In genomic region chr11:95789506-95790122, GRCh38 we compare ENCODE assay signal across 8 cellular contexts. TPM values are rescaled to one million over a fixed set of nuclear protein-coding genes. Genes with fewer than 3 reads are reported as not detected.
DNase-seq lines count a peak whose midpoint lies in the region; ATAC-seq and TF ChIP-seq lines count a peak whose summit lies in the region.

Gene FAM76B, minus strand, starts transcription at chr11:95789782. Its CDS starts 304 bp downstream, at chr11:95789478.

- no peaks in the 10 kb centered on the region for H3K4me1 ChIP-seq in colonic mucosa

- peaks cover 57% of the 10 kb centered on the region for H3K36me3 Mint-ChIP-seq in activated CD4-positive, alpha-beta T cell treated with anti-CD3 and anti-CD28 coated beads, Interleukin-2, amount 10 ng/mL, durations not matched to agents 24 days and 14 days (ENCODE audit: low read depth)

- TF ChIP-seq CTCF in BJ (IDR thresholded peaks at IDR 0.05; ENCODE audit: insufficient read depth, low read depth, low read length) (no peak), colonic mucosa (IDR thresholded peaks at IDR 0.05) (no peak)

- peak within 1 kb of the TSS; percentile 84 to 86 for H3K9ac ChIP-seq in colonic mucosa (ENCODE audit: low read depth in 2 of 2, low read length in 2 of 2)

- H3K4me3 Mint-ChIP-seq in activated CD4-positive, alpha-beta T cell treated with anti-CD3 and anti-CD28 coated beads, Interleukin-2, amount 10 ng/mL, durations not matched to agents 24 days and 14 days, result peak within 1 kb of the TSS; percentile 98

- intact Hi-C loops in activated CD4-positive, alpha-beta T cell treated with anti-CD3 and anti-CD28 coated beads, Interleukin-2, amount 10 ng/mL, durations not matched to agents 24 days and 14 days (cut with micrococcal nuclease), result loop anchor here (1.0 to 2.0 kb wide), 11 partner anchors 74 to 816 kb away; partner anchors contain the start of genes CWC15, ENDOD1, JRKL and KDM4D
- intact Hi-C loops in colonic mucosa (cut with DNase I), result loop anchor here (10.0 kb wide), 1 partner anchor 815 kb away; the partner anchor contains the start of genes CWC15 and KDM4D

- no peaks in the 10 kb centered on the region for H3K27me3 Mint-ChIP-seq in activated CD4-positive, alpha-beta T cell treated with anti-CD3 and anti-CD28 coated beads, Interleukin-2, amount 10 ng/mL, durations not matched to agents 24 days and 14 days

- POLR2A ChIA-PET in BJ (lab: Charles Lee), result no interaction called here

- CTCF ChIA-PET in BJ (lab: Yijun Ruan, JAX), result interaction anchor here (0.6 to 3.4 kb wide), 6 partner anchors 10 to 1235 kb away, joined by 3 to 10 read pairs (median 5); no protein-coding TSS in a partner anchor

- ATAC-seq in GM19324 (IDR thresholded peaks at IDR 0.05; ENCODE audit: low FRiP score, unreplicated experiment) (peak; percentile 82), HG03469 (IDR thresholded peaks at IDR 0.05; ENCODE audit: unreplicated experiment) (peak; percentile 59)

- H3K4me3 ChIP-seq in BJ (ENCODE audit: low read depth, low read length), result peak within 1 kb of the TSS; percentile 88
- H3K4me3 ChIP-seq in colonic mucosa, result peak within 1 kb of the TSS; percentile 91

- H3K36me3 ChIP-seq in BJ (ENCODE audit: control insufficient read depth, insufficient read depth, low read length), result no peaks in the 10 kb centered on the region
- H3K36me3 ChIP-seq in colonic mucosa, result no peaks in the 10 kb centered on the region

- H3K27ac ChIP-seq in colonic mucosa (peak within 1 kb of the TSS; percentile 96), layer of hippocampus (ENCODE audit: low read depth, low read length) (peak within 1 kb of the TSS; percentile 99)

- H3K4me1 Mint-ChIP-seq in activated CD4-positive, alpha-beta T cell treated with anti-CD3 and anti-CD28 coated beads, Interleukin-2, amount 10 ng/mL, durations not matched to agents 24 days and 14 days, result peaks cover 47% of the 10 kb centered on the region

- no peaks in the 10 kb centered on the region for H3K9me3 ChIP-seq in colonic mucosa

- H3K27ac Mint-ChIP-seq in activated CD4-positive, alpha-beta T cell treated with anti-CD3 and anti-CD28 coated beads, Interleukin-2, amount 10 ng/mL, durations not matched to agents 24 days and 14 days, result peak within 1 kb of the TSS; percentile 100

- DNase-seq in BJ (ENCODE audit: low read depth), result peak; percentile 92
- DNase-seq in NCI-H526 treated with DMSO at 0.1 percent for 48 hours (lab: John Stamatoyannopoulos, UW), result peak; percentile 99
- peak; percentile 99 for DNase-seq in activated CD4-positive, alpha-beta T cell treated with anti-CD3 and anti-CD28 coated beads, Interleukin-2, amount 10 ng/mL, durations not matched to agents 24 days and 14 days
- peak; percentile 97 for DNase-seq in colonic mucosa
- DNase-seq in stimulated activated CD4-positive, alpha-beta T cell treated with anti-CD3 and anti-CD28 coated beads, Interleukin-1b, Interleukin-23, amount 100 ng/mL, for 4 hours (ENCODE audit: low read depth in 2 of 2), result peak; percentile 85 to 94

- H3K9me3 Mint-ChIP-seq in activated CD4-positive, alpha-beta T cell treated with anti-CD3 and anti-CD28 coated beads, Interleukin-2, amount 10 ng/mL, durations not matched to agents 24 days and 14 days, result no peaks in the 10 kb centered on the region

- no peaks in the 10 kb centered on the region for H3K27me3 ChIP-seq in BJ (ENCODE audit: control insufficient read depth, insufficient read depth, low read length)
- H3K27me3 ChIP-seq in colonic mucosa, result no peaks in the 10 kb centered on the region
- H3K27me3 ChIP-seq in layer of hippocampus (ENCODE audit: control insufficient read depth, insufficient read depth, low read length), result no peaks in the 10 kb centered on the region

RNA-seq across cellular contexts. Expression of gene FAM76B, which starts in this region (rescaled TPM):
- 9.4 and 19.9 TPM in 2 replicates for polyA plus RNA-seq in BJ (2011; rRNA removed)
- polyA minus RNA-seq in BJ (2011; rRNA and poly(A)+ RNA removed), result 4.7 and 5.2 TPM in 2 replicates
- 39.1 and 43.0 TPM in 2 replicates for total RNA-seq in activated CD4-positive, alpha-beta T cell treated with anti-CD3 and anti-CD28 coated beads, Interleukin-2, amount 10 ng/mL, durations not matched to agents 24 days and 14 days
- total RNA-seq in colonic mucosa, result 10 to 100 TPM; 17.5 to 22.1 TPM

Comparison
In these comparisons a context has a peak if more than half of its experiments do, and no peak if none do; other contexts are left out.
1. Peak in every context shown above with its lines: DNase-seq, ATAC-seq, H3K4me3 ChIP-seq and H3K27ac ChIP-seq.